ENCODE assay signal across 24 cellular contexts in the genomic region with DNA sequence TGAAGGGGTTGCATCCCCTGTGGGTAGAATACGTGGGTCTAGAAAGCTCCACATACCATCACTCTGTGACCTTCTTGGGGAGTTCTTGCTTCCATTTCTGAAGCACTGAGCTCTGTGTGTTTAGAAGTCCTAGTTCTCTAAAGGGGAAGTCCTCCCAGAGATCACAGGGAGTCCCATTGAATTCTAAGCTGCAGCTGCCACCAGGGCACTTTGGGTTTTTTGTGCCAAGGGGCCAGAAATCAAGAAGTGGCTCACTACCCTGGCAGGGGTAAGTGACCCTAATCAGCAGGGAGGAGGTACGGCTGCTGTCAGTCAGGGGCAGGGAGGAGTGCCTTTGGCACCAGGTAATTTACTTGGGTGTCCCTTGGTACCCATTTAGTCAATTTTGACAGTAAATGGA.
DNase-seq lines count a peak whose midpoint lies in the region; ATAC-seq and TF ChIP-seq lines count a peak whose summit lies in the region.
"Had no signal": no experiment of that assay in that cellular context is flagged by ENCODE, and none has a peak within 500 bp of the region (broad histone marks: within the 10 kb centered on the region; RNA-seq: fewer than 3 reads in every experiment).

No MANE protein-coding gene starts in this region.

- no peak overlapping the region for H3K14ac ChIP-seq in H9 (ENCODE audit: insufficient read depth, low read length)

- H3K36me3 Mint-ChIP-seq in stimulated activated memory B cell treated with anti-CD40 and anti-IgM and Interleukin-4, amounts not matched to agents 10 μg/mL and 1 μg/mL and 100 μg/mL, for 72 hours: no peaks in the 10 kb centered on the region
- H3K36me3 Mint-ChIP-seq in immature natural killer cell (no peaks in the 10 kb centered on the region), H9 (ENCODE audit: insufficient read depth in 1 of 3, low read depth in 3 of 3) (peaks cover 0 to 9% (median 0%) of the 10 kb centered on the region in 3 experiments; a peak in 3 of 7 replicates)
- H3K36me3 Mint-ChIP-seq: CD14-positive monocyte; CD4-positive, alpha-beta memory T cell; CD4-positive, CD25-positive, alpha-beta regulatory T cell had no signal

- H2BK5ac ChIP-seq in H9 (ENCODE audit: insufficient read length, low read length): no peak overlapping the region

- no peak overlapping the region for H4K5ac ChIP-seq in H9 (ENCODE audit: insufficient read length, low read depth, low read length)

- no peak for TF ChIP-seq CTCF in right atrium auricular region (IDR thresholded peaks at IDR 0.05)
- no peak for TF ChIP-seq CTCF in H9 (conservative IDR thresholded peaks at IDR 0.05)

- H3K9me3 Mint-ChIP-seq in stimulated activated memory B cell treated with anti-CD40 and anti-IgM and Interleukin-4, amounts not matched to agents 10 μg/mL and 1 μg/mL and 100 μg/mL, for 72 hours: peaks cover 3% of the 10 kb centered on the region
- H3K9me3 Mint-ChIP-seq in immature natural killer cell: no peaks in the 10 kb centered on the region
- peaks cover 6 to 14% of the 10 kb centered on the region in 2 experiments; a peak in 2 of 5 replicates for H3K9me3 Mint-ChIP-seq in H9

- no peak for ATAC-seq in Right ventricle myocardium superior (ENCODE audit: poor library complexity)
- peak; percentile 31 for ATAC-seq in stimulated activated memory B cell treated with anti-CD40 and anti-IgM and Interleukin-4, amounts not matched to agents 10 μg/mL and 1 μg/mL and 100 μg/mL, for 72 hours
- ATAC-seq: GM12878 had no signal

- H2BK15ac ChIP-seq in H9 (ENCODE audit: low read depth, low read length): no peak overlapping the region

- no peak overlapping the region for H3T11ph ChIP-seq in H9 (ENCODE audit: low read length)

- H3K56ac ChIP-seq in H9 (ENCODE audit: insufficient read length, low read depth, low read length): no peak overlapping the region

- H3K4me1 Mint-ChIP-seq in stimulated activated memory B cell treated with anti-CD40 and anti-IgM and Interleukin-4, amounts not matched to agents 10 μg/mL and 1 μg/mL and 100 μg/mL, for 72 hours: peaks cover 5% of the 10 kb centered on the region
- H3K4me1 Mint-ChIP-seq in immature natural killer cell: no peaks in the 10 kb centered on the region
- peaks cover 10% of the 10 kb centered on the region in 2 experiments for H3K4me1 Mint-ChIP-seq in H9
- H3K4me1 Mint-ChIP-seq: CD4-positive, alpha-beta memory T cell; CD4-positive, CD25-positive, alpha-beta regulatory T cell; CD8-positive, alpha-beta memory T cell had no signal

- no peaks in the 10 kb centered on the region for H3K27me3 Mint-ChIP-seq in stimulated activated memory B cell treated with anti-CD40 and anti-IgM and Interleukin-4, amounts not matched to agents 10 μg/mL and 1 μg/mL and 100 μg/mL, for 72 hours
- peaks cover 0 to 2% (median 2%) of the 10 kb centered on the region in 3 donors for H3K27me3 Mint-ChIP-seq in immature natural killer cell (ENCODE audit: low read depth in 3 of 3)
- H3K27me3 Mint-ChIP-seq in H9 (ENCODE audit: low read depth): no peaks in the 10 kb centered on the region

- H3K4ac ChIP-seq in H9 (ENCODE audit: low read depth, low read length): no peak overlapping the region

- H4K8ac ChIP-seq in H9 (replicated peaks; ENCODE audit: insufficient read length, low read depth, low read length): no peak overlapping the region

- no peak overlapping the region for H2AFZ ChIP-seq in H9 (ENCODE audit: low read length)

- H3K18ac ChIP-seq in H9 (ENCODE audit: insufficient read length, low read depth, low read length): no peak overlapping the region

- WGBS in H9 (ENCODE audit: extremely low coverage, insufficient read length, low lambda C conversion rate): no CpG with 5 or more reads among the region's 2 CpGs

- no peak overlapping the region for H3K4me3 Mint-ChIP-seq in stimulated activated memory B cell treated with anti-CD40 and anti-IgM and Interleukin-4, amounts not matched to agents 10 μg/mL and 1 μg/mL and 100 μg/mL, for 72 hours
- H3K4me3 Mint-ChIP-seq in immature natural killer cell (no peak overlapping the region), H9 (no peak overlapping the region)
- H3K4me3 Mint-ChIP-seq: CD14-positive monocyte; CD4-positive, alpha-beta memory T cell; CD4-positive, CD25-positive, alpha-beta regulatory T cell; CD8-positive, alpha-beta memory T cell had no signal

- peaks cover 0 to 4% of the 10 kb centered on the region in 2 donors for H3K9me3 ChIP-seq in right atrium auricular region
- no peaks in the 10 kb centered on the region for H3K9me3 ChIP-seq in H9 (ENCODE audit: control insufficient read depth, low read depth, low read length)
- H3K9me3 ChIP-seq: BE2C had no signal

- H2BK12ac ChIP-seq in H9 (ENCODE audit: insufficient read length, low read depth, low read length): no peak overlapping the region

- H4K91ac ChIP-seq in H9 (ENCODE audit: insufficient read length, low read depth, low read length): no peak overlapping the region

- no peak overlapping the region for H3K4me2 ChIP-seq in H9 (ENCODE audit: insufficient read depth, insufficient read length, low read length)
- H3K4me2 ChIP-seq: BLaER1 had no signal

- H3K4me1 ChIP-seq in right atrium auricular region (peaks cover 0 to 14% of the 10 kb centered on the region in 2 donors), H9 (ENCODE audit: insufficient read depth, low read length) (no peaks in the 10 kb centered on the region)
- H3K4me1 ChIP-seq: BE2C had no signal

- H3K36me3 ChIP-seq in right atrium auricular region: no peaks in the 10 kb centered on the region
- H3K36me3 ChIP-seq: BE2C, BLaER1 had no signal

- H3K23me2 ChIP-seq in H9 (ENCODE audit: insufficient read length, low read depth, low read length, poor library complexity, severe bottlenecking): no peaks in the 10 kb centered on the region

- DNase-seq in right atrium auricular region (ENCODE audit: low spot score) (peak; percentile 26), Right ventricle myocardium superior (no peak), islet precursor cell (peak; percentile 30), immature natural killer cell (no peak), H9 (no peak)
- DNase-seq: 8988T; ACHN; BE2C; C1 segment of cervical spinal cord; CD4-positive, alpha-beta memory T cell; CD4-positive, CD25-positive, alpha-beta regulatory T cell; CD8-positive, alpha-beta memory T cell; COR-L47; DMS 273 treated with DMSO at 0.1 percent for 48 hours; DMS153; DMS53; DMS79; DND-41; EL; GDM1 had no signal

- no peak overlapping the region for H3K27ac Mint-ChIP-seq in stimulated activated memory B cell treated with anti-CD40 and anti-IgM and Interleukin-4, amounts not matched to agents 10 μg/mL and 1 μg/mL and 100 μg/mL, for 72 hours
- H3K27ac Mint-ChIP-seq in immature natural killer cell: no peak overlapping the region
- no peak overlapping the region; a peak in 1 of 7 replicates for H3K27ac Mint-ChIP-seq in H9
- H3K27ac Mint-ChIP-seq: CD4-positive, alpha-beta memory T cell; CD4-positive, CD25-positive, alpha-beta regulatory T cell; CD8-positive, alpha-beta memory T cell had no signal

- H3K27me3 ChIP-seq in right atrium auricular region (no peaks in the 10 kb centered on the region), H9 (ENCODE audit: insufficient read depth, low read length) (no peaks in the 10 kb centered on the region)
- H3K27me3 ChIP-seq: BE2C, BLaER1 had no signal

- no peak overlapping the region for H2BK120ac ChIP-seq in H9 (ENCODE audit: low read depth, low read length, poor library complexity, severe bottlenecking)

- H3K9ac ChIP-seq in H9 (ENCODE audit: extremely low read depth, insufficient read length, low read length): no peak overlapping the region
- H3K9ac ChIP-seq: BLaER1 had no signal

- H3K4me3 ChIP-seq in right atrium auricular region: no peak overlapping the region
- H3K4me3 ChIP-seq: BLaER1, GM12878 had no signal

- no peaks in the 10 kb centered on the region for H3K79me2 ChIP-seq in H9 (ENCODE audit: insufficient read depth, low read length)

- H3K27ac ChIP-seq in right atrium auricular region (no peak overlapping the region), H9 (ENCODE audit: insufficient read length, low read depth, low read length) (no peak overlapping the region)
- H3K27ac ChIP-seq: BLaER1 had no signal

- intact Hi-C loops in Right ventricle myocardium superior (cut with DNase I): no loop called here

- H2BK20ac ChIP-seq in H9 (ENCODE audit: low read depth, low read length, poor library complexity, severe bottlenecking): no peak overlapping the region

- H2AK5ac ChIP-seq in H9 (ENCODE audit: insufficient read length, low read length): no peak overlapping the region

- H3K23ac ChIP-seq in H9 (ENCODE audit: insufficient read length, low read depth, low read length): no peak overlapping the region

- H3K79me1 ChIP-seq in H9 (ENCODE audit: insufficient read depth, low read depth, low read length, poor library complexity, severe bottlenecking): no peaks in the 10 kb centered on the region

- H4K20me1 ChIP-seq in H9 (ENCODE audit: control insufficient read depth, insufficient read depth, insufficient read length): no peaks in the 10 kb centered on the region
- H4K20me1 ChIP-seq: BLaER1 had no signal

Comparison
In these comparisons a context has a peak if more than half of its experiments do, and no peak if none do; other contexts are left out.
1. DNase-seq: peak in right atrium auricular region (single experiment) and islet precursor cell (single experiment); none in Right ventricle myocardium superior (single experiment), immature natural killer cell (0 of 3) and H9 (single experiment).